ENCODE assay signal across 18 cellular contexts in genomic region chr7:96233084-96233483, GRCh38.
DNase-seq lines count a peak whose midpoint lies in the region; ATAC-seq and TF ChIP-seq lines count a peak whose summit lies in the region.
"Had no signal": no experiment of that assay in that cellular context is flagged by ENCODE, and none has a peak within 500 bp of the region (broad histone marks: within the 10 kb centered on the region; RNA-seq: fewer than 3 reads in every experiment).

No MANE protein-coding gene starts in this region.

- DNase-seq in Caco-2 (no peak), HCT116 (ENCODE audit: low read depth, low spot score) (no peak), kidney tubule cell (ENCODE audit: low spot score) (peak; percentile 73), Kasumi-1 (lab: John Stamatoyannopoulos, UW) (no peak), uterus (no peak)
- DNase-seq: AML-193; CD4-positive, alpha-beta T cell; KG1; MM.1S; NCI-H2029; NCI-H446; NCI-H524 treated with DMSO at 0.1 percent for 48 hours; NCI-H774 had no signal

- BruUV-seq in Caco-2 (replicated peaks; lab: Mats Ljungman, UMichigan) (TSS peak; percentile 26), HCT116 (replicated peaks; lab: Mats Ljungman, UMichigan) (TSS peak; percentile 20)

- intact Hi-C loops in Caco-2 (cut with micrococcal nuclease; ENCODE audit: unreplicated experiment), result no loop called here
- intact Hi-C loops in HCT116 (cut with micrococcal nuclease), result no loop called here
- intact Hi-C loops in uterus (cut with DNase I; ENCODE audit: low total_unique reads), result no loop called here

- H3K9me3 ChIP-seq in Caco-2, result no peaks in the 10 kb centered on the region
- no peaks in the 10 kb centered on the region for H3K9me3 ChIP-seq in HCT116 (ENCODE audit: control insufficient read depth in 1 of 2, insufficient read depth in 1 of 2, low read depth in 1 of 2, low read length in 2 of 2)
- no peaks in the 10 kb centered on the region for H3K9me3 ChIP-seq in uterus
- H3K9me3 ChIP-seq: SJSA1 had no signal

- TF ChIP-seq POLR2A in HCT116 (IDR thresholded peaks at IDR 0.05; ENCODE audit: borderline replicate concordance, extremely low read depth, insufficient read depth, insufficient read length) (no peak), uterus (IDR thresholded peaks at IDR 0.05) (no peak)

- POLR2A ChIA-PET in Caco-2 (lab: Charles Lee), result no interaction called here
- POLR2A ChIA-PET in HCT116 (lab: Charles Lee), result no interaction called here

- H3K4me1 Mint-ChIP-seq in Caco-2 (ENCODE audit: low read depth, unreplicated experiment), result peaks cover 6% of the 10 kb centered on the region

- H3K9me3 Mint-ChIP-seq in Caco-2 (ENCODE audit: unreplicated experiment), result no peaks in the 10 kb centered on the region
- H3K9me3 Mint-ChIP-seq: CD4-positive, alpha-beta T cell had no signal

- no peak overlapping the region for H3K4me2 ChIP-seq in HCT116 (ENCODE audit: low read length)
- H3K4me2 ChIP-seq: BLaER1 treated with 17β-estradiol and CSF1 and Interleukin-3, amounts not matched to agents 10 nM and 100 nM had no signal

- no peak for TF ChIP-seq CTCF in Caco-2 (IDR thresholded peaks at IDR 0.05; ENCODE audit: insufficient read depth in 1 of 2, low read depth in 1 of 2, low read length in 1 of 2, severe bottlenecking in 1 of 2, unreplicated experiment in 1 of 2)
- TF ChIP-seq CTCF in HCT116 (IDR thresholded peaks at IDR 0.05 in 2 of 3, conservative IDR thresholded peaks at IDR 0.05 in 1 of 3; ENCODE audit: borderline replicate concordance in 1 of 3, insufficient read depth in 1 of 3, low read depth in 2 of 3, low read length in 2 of 3), result no peak
- TF ChIP-seq CTCF in uterus (IDR thresholded peaks at IDR 0.05), result no peak

- H3K27ac Mint-ChIP-seq in Caco-2 (ENCODE audit: unreplicated experiment), result no peak overlapping the region
- H3K27ac Mint-ChIP-seq: CD4-positive, alpha-beta T cell had no signal

- no peaks in the 10 kb centered on the region for H3K27me3 Mint-ChIP-seq in Caco-2 (ENCODE audit: insufficient read depth, unreplicated experiment)
- H3K27me3 Mint-ChIP-seq: CD4-positive, alpha-beta T cell had no signal

- no peak for TF ChIP-seq RAD21 in HCT116 (IDR thresholded peaks at IDR 0.05; ENCODE audit: low read depth)

- RAD21 ChIA-PET in HCT116 (lab: Charles Lee; ENCODE audit: low non-redundant PET in 1 of 2, low total read pairs in 2 of 2, uncharacterized antibody in 2 of 2, unreplicated experiment in 2 of 2), result no interaction called here

- no peaks in the 10 kb centered on the region for H3K9me2 ChIP-seq in HCT116 (ENCODE audit: insufficient read depth)

- H3K36me3 Mint-ChIP-seq in Caco-2 (ENCODE audit: insufficient read depth, unreplicated experiment), result peaks cover 49% of the 10 kb centered on the region

- CTCF ChIA-PET in Caco-2 (lab: Charles Lee) (no interaction called here), HCT116 (lab: Charles Lee) (no interaction called here)

- peak; percentile 62 for ATAC-seq in GM18907 (IDR thresholded peaks at IDR 0.05; ENCODE audit: unreplicated experiment)
- no peak for ATAC-seq in HCT116
- no peak for ATAC-seq in HG03432 (IDR thresholded peaks at IDR 0.05; ENCODE audit: unreplicated experiment)
- ATAC-seq: Right ventricle myocardium inferior had no signal

- H3K4me1 ChIP-seq in Caco-2, result no peaks in the 10 kb centered on the region
- peaks cover 3 to 22% of the 10 kb centered on the region in 2 experiments; a peak in 3 of 4 replicates for H3K4me1 ChIP-seq in HCT116 (ENCODE audit: control insufficient read depth in 1 of 2, insufficient read depth in 2 of 2, low read length in 2 of 2)
- peaks cover 0 to 5% of the 10 kb centered on the region in 2 donors for H3K4me1 ChIP-seq in uterus

- H3K4me3 ChIP-seq in Caco-2 (ENCODE audit: low read depth, low read length), result no peak overlapping the region
- no peak overlapping the region for H3K4me3 ChIP-seq in HCT116 (replicated peaks in 1 of 2; ENCODE audit: low read depth in 1 of 2, low read length in 2 of 2)
- H3K4me3 ChIP-seq in uterus, result no peak overlapping the region
- H3K4me3 ChIP-seq: BLaER1 treated with 17β-estradiol and CSF1 and Interleukin-3, amounts not matched to agents 10 nM and 100 nM; SJSA1 had no signal

- 0 out of 2 replicates have a peak, but pooled peaks cover 5% of the 10 kb centered on the region for H4K20me1 ChIP-seq in HCT116 (ENCODE audit: insufficient read depth)

- H3K27ac ChIP-seq in HCT116 (ENCODE audit: low read depth, low read length) (no peak overlapping the region), uterus (no peak overlapping the region)
- H3K27ac ChIP-seq: BLaER1 treated with 17β-estradiol and CSF1 and Interleukin-3, amounts not matched to agents 10 nM and 100 nM; SJSA1 had no signal

- H3K4me3 Mint-ChIP-seq in Caco-2 (ENCODE audit: unreplicated experiment), result no peak overlapping the region
- H3K4me3 Mint-ChIP-seq: CD4-positive, alpha-beta T cell had no signal

- no peak overlapping the region for H3K9ac ChIP-seq in HCT116 (ENCODE audit: low read length)
- H3K9ac ChIP-seq: BLaER1 treated with 17β-estradiol and CSF1 and Interleukin-3, amounts not matched to agents 10 nM and 100 nM had no signal

- H3K27me3 ChIP-seq in Caco-2 (replicated peaks; ENCODE audit: control insufficient read depth, insufficient read depth, low read length) (no peaks in the 10 kb centered on the region), HCT116 (ENCODE audit: insufficient read depth, low read length) (no peaks in the 10 kb centered on the region), uterus (no peaks in the 10 kb centered on the region)
- H3K27me3 ChIP-seq: BLaER1 treated with 17β-estradiol and CSF1 and Interleukin-3, amounts not matched to agents 10 nM and 100 nM; SJSA1 had no signal

- peaks cover 4% of the 10 kb centered on the region; the same call in 1 of the 2 replicates for H3K79me2 ChIP-seq in HCT116 (ENCODE audit: insufficient read depth, low read length)

- no peak overlapping the region for H2AFZ ChIP-seq in HCT116 (ENCODE audit: low read depth, low read length, poor library complexity, severe bottlenecking)

- H3K36me3 ChIP-seq in Caco-2 (ENCODE audit: control insufficient read depth, insufficient read depth, low read length), result peaks cover 3% of the 10 kb centered on the region
- H3K36me3 ChIP-seq in HCT116 (ENCODE audit: control insufficient read depth in 1 of 2, insufficient read depth in 2 of 2, low read length in 2 of 2), result 0 out of 4 replicates have a peak, but pooled peaks cover 0 to 3% of the 10 kb centered on the region in 2 experiments
- no peaks in the 10 kb centered on the region for H3K36me3 ChIP-seq in uterus

TF ChIP-seq in HCT116, 20 proteins besides CTCF, POLR2A, EP300 and RAD21 (continues in another document):
- TF ChIP-seq SRF (IDR thresholded peaks at IDR 0.05; ENCODE audit: low read depth) (no peak), ZNF274 (IDR thresholded peaks at IDR 0.05; ENCODE audit: low read depth, low read length) (no peak), EGR1 (IDR thresholded peaks at IDR 0.05; ENCODE audit: low read depth) (no peak), ZBTB33 (IDR thresholded peaks at IDR 0.05; ENCODE audit: extremely low read depth, insufficient replicate concordance, low read length) (no peak), CBX3 (IDR thresholded peaks at IDR 0.05; ENCODE audit: low read depth) (no peak), MAX (IDR thresholded peaks at IDR 0.05) (no peak), SP1 (IDR thresholded peaks at IDR 0.05; ENCODE audit: low read depth) (no peak), FOSL1 (IDR thresholded peaks at IDR 0.05; ENCODE audit: low read depth) (no peak), EZH2 (IDR thresholded peaks at IDR 0.05) (no peak), JUND (IDR thresholded peaks at IDR 0.05) (no peak), EZH2phosphoT487 (IDR thresholded peaks at IDR 0.05; ENCODE audit: borderline replicate concordance) (no peak), REST (IDR thresholded peaks at IDR 0.05; ENCODE audit: low read depth) (no peak)
